8 cellular contexts compared by ENCODE assay signal in genomic region chr20:56788041-56788670, GRCh38.
DNase-seq lines count a peak whose midpoint lies in the region; ATAC-seq and TF ChIP-seq lines count a peak whose summit lies in the region.

No MANE protein-coding gene starts in this region.

- TF ChIP-seq CTCF in astrocyte of the spinal cord (IDR thresholded peaks at IDR 0.05; ENCODE audit: low read depth, low read length) (no peak), uterus (IDR thresholded peaks at IDR 0.05) (no peak)

- in situ Hi-C loops in astrocyte of the spinal cord (cut with HindIII; ENCODE audit: low sequenced_read_pairs) = no loop called here

- TF ChIP-seq POLR2A in uterus (IDR thresholded peaks at IDR 0.05) = no peak

- no peaks in the 10 kb centered on the region for H3K4me1 ChIP-seq in uterus

- DNase-seq in SIG-M5 treated with dmso at 0.1 percent for 504 hours (lab: John Stamatoyannopoulos, UW; ENCODE audit: unreplicated experiment) (peak; percentile 89), SIG-M5 (lab: John Stamatoyannopoulos, UW) (no peak), astrocyte of the spinal cord (ENCODE audit: low read depth, low spot score) (peak; percentile 94), left colon (peak in 1 of 2 donors; percentile 36), uterus (peak in 1 of 2 donors; percentile 73), NCI-H524 (lab: John Stamatoyannopoulos, UW) (no peak), D341Med (ENCODE audit: low spot score) (no peak), NCI-H510A (lab: John Stamatoyannopoulos, UW) (no peak)

- H3K4me3 ChIP-seq in astrocyte of the spinal cord (ENCODE audit: low read depth, low read length) (no peak overlapping the region), uterus (no peak overlapping the region)

- intact Hi-C loops in left colon (cut with DNase I, micrococcal nuclease) = no loop called here
- intact Hi-C loops in uterus (cut with DNase I; ENCODE audit: low total_unique reads) = no loop called here

- no peaks in the 10 kb centered on the region for H3K36me3 ChIP-seq in uterus

- no peaks in the 10 kb centered on the region for H3K27me3 ChIP-seq in uterus

- peak overlapping the region; percentile 64 to 94 for H3K27ac ChIP-seq in uterus

- H3K9me3 ChIP-seq in uterus = no peaks in the 10 kb centered on the region

- ATAC-seq in left colon = peak; percentile 73

Comparison
In these comparisons a context has a peak if more than half of its experiments do, and no peak if none do; other contexts are left out.
1. DNase-seq: peak in SIG-M5 treated with dmso at 0.1 percent for 504 hours (single experiment) and astrocyte of the spinal cord (single experiment); none in SIG-M5 (single experiment), NCI-H524 (0 of 2), D341Med (single experiment) and NCI-H510A (single experiment).